1 cellular context compared by ENCODE assay signal in genomic region chr4:83083925-83084475, GRCh38.
A peak's percentile ranks its signal among the peaks of the same experiment; 100 is the strongest.
TF ChIP-seq lines count a peak whose summit lies in the region.

No MANE protein-coding gene starts in this region.

TF ChIP-seq in GM12878, 131 proteins besides CTCF, POLR2A, EP300 and RAD21 (continued from another document):
- TF ChIP-seq STAT1 (conservative IDR thresholded peaks at IDR 0.05), result no peak
- TF ChIP-seq POLR2AphosphoS2 (IDR thresholded peaks at IDR 0.05; ENCODE audit: low read depth, low read length), result peak; percentile 61; the same call in 1 of the 2 replicates
- no peak for TF ChIP-seq SPI1 (IDR thresholded peaks at IDR 0.05; ENCODE audit: borderline replicate concordance, insufficient read depth, low read depth, low read length)
- TF ChIP-seq BCLAF1 (IDR thresholded peaks at IDR 0.05), result no peak
- no peak for TF ChIP-seq SMAD1 (IDR thresholded peaks at IDR 0.05; ENCODE audit: low read depth, partially characterized antibody)
- TF ChIP-seq NR2C2 (IDR thresholded peaks at IDR 0.05; ENCODE audit: borderline replicate concordance, control insufficient read depth, insufficient read length, low read depth), result no peak
- no peak for TF ChIP-seq CBX5 (IDR thresholded peaks at IDR 0.05; ENCODE audit: low read depth)
- TF ChIP-seq TAF1 (IDR thresholded peaks at IDR 0.05; ENCODE audit: borderline replicate concordance, low read depth, low read length), result no peak
- no peak for TF ChIP-seq ESRRA (IDR thresholded peaks at IDR 0.05; ENCODE audit: low read length)
- no peak for TF ChIP-seq CEBPZ (IDR thresholded peaks at IDR 0.05; ENCODE audit: low read depth, low read length)
- TF ChIP-seq POLR2AphosphoS5 (IDR thresholded peaks at IDR 0.05; ENCODE audit: low read length), result peak; percentile 58; the same call in 1 of the 2 replicates
- no peak for TF ChIP-seq JUND (IDR thresholded peaks at IDR 0.05; ENCODE audit: low read depth, low read length)
- no peak for TF ChIP-seq FOS (IDR thresholded peaks at IDR 0.05; ENCODE audit: borderline replicate concordance, extremely low read depth, insufficient read length)
- no peak for TF ChIP-seq CREB1 (IDR thresholded peaks at IDR 0.05; ENCODE audit: low read depth)
- TF ChIP-seq TCF7 (IDR thresholded peaks at IDR 0.05; ENCODE audit: borderline replicate concordance), result no peak
- no peak for TF ChIP-seq BACH1 (IDR thresholded peaks at IDR 0.05; ENCODE audit: borderline replicate concordance)
- no peak for TF ChIP-seq ATF3 (IDR thresholded peaks at IDR 0.05; ENCODE audit: borderline replicate concordance, extremely low read depth, low read depth, low read length)
- no peak for TF ChIP-seq NR2C1 (IDR thresholded peaks at IDR 0.05)
- TF ChIP-seq PBX3 (IDR thresholded peaks at IDR 0.05; ENCODE audit: insufficient replicate concordance, low read depth, low read length), result no peak
- TF ChIP-seq IKZF1 (conservative IDR thresholded peaks at IDR 0.05), result no peak
- no peak for TF ChIP-seq HDAC6 (IDR thresholded peaks at IDR 0.05; ENCODE audit: unreplicated experiment)
